Comparison of ENCODE assay signal across 8 cellular contexts in genomic region chr1:15683411-15684039, GRCh38. TPM values are rescaled to one million over a fixed set of nuclear protein-coding genes. Genes with fewer than 3 reads are reported as not detected.
DNase-seq lines count a peak whose midpoint lies in the region; ATAC-seq, FAIRE-seq and TF ChIP-seq lines count a peak whose summit lies in the region.

No MANE protein-coding gene starts in this region.

- H3K27ac ChIP-seq in ascending aorta (peak overlapping the region; percentile 96 to 99), kidney (ENCODE audit: low read depth in 2 of 2, low read length in 2 of 2) (peak overlapping the region; percentile 83 to 88), stomach smooth muscle (ENCODE audit: low read length) (peak overlapping the region; percentile 92)

- H3K9ac ChIP-seq in kidney (ENCODE audit: low read length in 2 of 2): peak overlapping the region; percentile 81 to 99
- peak overlapping the region; percentile 97 to 100 for H3K9ac ChIP-seq in stomach smooth muscle (ENCODE audit: low read length in 2 of 2)

- H3K4me1 ChIP-seq in ascending aorta (peaks cover 0 to 14% of the 10 kb centered on the region in 2 donors), kidney (ENCODE audit: control insufficient read depth in 1 of 2, insufficient read depth in 1 of 2, low read depth in 1 of 2, low read length in 2 of 2) (peaks cover 3 to 7% of the 10 kb centered on the region in 2 donors), stomach smooth muscle (ENCODE audit: control insufficient read depth, insufficient read depth, low read length) (peaks cover 21% of the 10 kb centered on the region)

- TF ChIP-seq RAD21 in Ishikawa (IDR thresholded peaks at IDR 0.05; ENCODE audit: low read depth): no peak

- no peaks in the 10 kb centered on the region for H3K9me3 ChIP-seq in ascending aorta
- no peaks in the 10 kb centered on the region for H3K9me3 ChIP-seq in kidney (ENCODE audit: control insufficient read depth in 1 of 2, low read length in 2 of 2)
- H3K9me3 ChIP-seq in stomach smooth muscle (ENCODE audit: control insufficient read depth in 2 of 2, low read length in 2 of 2): no peaks in the 10 kb centered on the region

- TF ChIP-seq CTCF in ascending aorta (IDR thresholded peaks at IDR 0.05) (no peak), kidney (IDR thresholded peaks at IDR 0.05; ENCODE audit: borderline replicate concordance, extremely low read depth, insufficient read depth) (no peak)

- TF ChIP-seq EP300 in Ishikawa (IDR thresholded peaks at IDR 0.05; ENCODE audit: borderline replicate concordance): no peak

- no peaks in the 10 kb centered on the region for H3K27me3 ChIP-seq in ascending aorta
- H3K27me3 ChIP-seq in stomach smooth muscle (ENCODE audit: control insufficient read depth in 1 of 2, insufficient read depth in 2 of 2, low read length in 2 of 2): no peaks in the 10 kb centered on the region

- no peak for ATAC-seq in esophagus mucosa

- FAIRE-seq in kidney (lab: Jason Lieb, UNC) (no peak), HTR-8/SVneo (lab: Jason Lieb, UNC) (no peak)

- H3K36me3 ChIP-seq in ascending aorta (no peaks in the 10 kb centered on the region), kidney (ENCODE audit: control insufficient read depth in 1 of 2, insufficient read depth in 2 of 2, low read length in 2 of 2) (no peaks in the 10 kb centered on the region), stomach smooth muscle (ENCODE audit: control insufficient read depth in 2 of 2, insufficient read depth in 2 of 2, low read length in 2 of 2) (no peaks in the 10 kb centered on the region)

- DNase-seq in ascending aorta (ENCODE audit: low spot score in 2 of 2): no peak
- peak; percentile 79 for DNase-seq in kidney
- no peak for DNase-seq in HTR-8/SVneo (ENCODE audit: insufficient read length, low spot score)
- no peak for DNase-seq in activated CD4-positive, alpha-beta T cell treated with anti-CD3 and anti-CD28 coated beads for 48 hours
- DNase-seq in 8988T: no peak

- intact Hi-C loops in ascending aorta (cut with DNase I) (loop anchor here (2.0 to 5.0 kb wide), 3 partner anchors 19 to 66 kb away; partner anchors contain the start of genes DDI2 and SLC25A34), kidney (cut with DNase I) (no loop called here)

- H3K4me3 ChIP-seq in ascending aorta (peak overlapping the region; percentile 94 to 99), kidney (ENCODE audit: low read length in 2 of 2) (peak overlapping the region; percentile 43 to 68), stomach smooth muscle (ENCODE audit: low read length in 2 of 2) (peak overlapping the region; percentile 76 to 84)

TF ChIP-seq in Ishikawa, 13 proteins besides CTCF, POLR2A, EP300 and RAD21:
- TF ChIP-seq TEAD4 (IDR thresholded peaks at IDR 0.05) (no peak), FOXM1 (IDR thresholded peaks at IDR 0.05; ENCODE audit: borderline replicate concordance, low read depth) (no peak), MAX (IDR thresholded peaks at IDR 0.05) (no peak), USF1 (IDR thresholded peaks at IDR 0.05) (no peak), YY1 (IDR thresholded peaks at IDR 0.05; ENCODE audit: low read depth) (no peak), TAF1 (IDR thresholded peaks at IDR 0.05; ENCODE audit: low read depth) (no peak), ZBTB7A (IDR thresholded peaks at IDR 0.05; ENCODE audit: low read depth) (peak; percentile 96), NFIC (IDR thresholded peaks at IDR 0.05) (no peak)

RNA-seq across cellular contexts. Expression of gene PLEKHM2, which starts 0.6 kb away (rescaled TPM):
- total RNA-seq in ascending aorta (129 TPM), kidney (65.7 TPM), esophagus mucosa (54.7 TPM)
- 21.7 TPM for polyA plus RNA-seq in kidney (ENCODE audit: insufficient read depth, low read depth, low replicate concordance)

RNA-seq across cellular contexts. Expression of gene SLC25A34, which starts 52.5 kb away (rescaled TPM):
- 5.7 TPM for total RNA-seq in ascending aorta
- 1.5 TPM for total RNA-seq in kidney
- 12.2 TPM for polyA plus RNA-seq in kidney (ENCODE audit: insufficient read depth, low read depth, low replicate concordance)
- 0.68 TPM for total RNA-seq in esophagus mucosa

RNA-seq across cellular contexts. Expression of gene TMEM82, which starts 58.8 kb away (rescaled TPM):
- total RNA-seq in ascending aorta (not detected), kidney (2.0 TPM), esophagus mucosa (not detected)
- polyA plus RNA-seq in kidney (ENCODE audit: insufficient read depth, low read depth, low replicate concordance): 25.4 TPM
